17 cellular contexts compared by ENCODE assay signal in the genomic region with DNA sequence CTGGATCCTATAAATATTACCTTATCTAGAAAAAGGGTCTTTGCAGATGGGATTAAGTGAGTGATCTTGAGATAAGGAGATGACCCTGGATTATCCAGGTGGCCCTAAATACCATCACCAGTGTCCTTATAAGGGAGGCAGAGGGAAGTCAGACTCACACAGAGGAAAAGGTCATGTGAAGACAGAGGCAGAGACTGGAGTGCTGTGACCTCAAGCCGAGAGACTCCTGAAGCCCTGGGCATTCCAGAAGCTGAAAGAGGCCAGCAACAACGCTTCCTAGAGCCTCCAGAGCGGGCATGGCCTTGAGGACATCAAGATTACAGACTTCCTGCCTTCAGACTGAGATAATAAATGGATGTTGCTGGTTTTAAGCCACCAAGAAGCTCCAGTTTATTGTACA.
DNase-seq lines count a peak whose midpoint lies in the region; ATAC-seq, FAIRE-seq and TF ChIP-seq lines count a peak whose summit lies in the region.
"Had no signal": no experiment of that assay in that cellular context is flagged by ENCODE, and none has a peak within 500 bp of the region (broad histone marks: within the 10 kb centered on the region; RNA-seq: fewer than 3 reads in every experiment).

No MANE protein-coding gene starts in this region.

- H4K5ac ChIP-seq in H1 (ENCODE audit: insufficient read length, low read depth, low read length) = no peak overlapping the region

- TF ChIP-seq RAD21 in H1 (IDR thresholded peaks at IDR 0.05 in 1 of 2, conservative IDR thresholded peaks at IDR 0.05 in 1 of 2; ENCODE audit: low read depth in 2 of 2, low read length in 2 of 2) = no peak

- 88% methylated on average over 3 of the region's 3 CpGs; no CpG with 5 or more reads in 1 of the 2 experiments for WGBS in H1 (ENCODE audit: extremely low coverage in 1 of 2, insufficient coverage in 1 of 2, insufficient read length in 1 of 2, insufficient replicate concordance in 2 of 2, low coverage in 1 of 2, low lambda C conversion rate in 2 of 2, missing lambda C conversion rate in 1 of 2), 2 experiments
- 67 to 68% methylated on average over 3 of the region's 3 CpGs for WGBS in thyroid gland, 2 donors

- no peak overlapping the region for H3K27ac ChIP-seq in GM23338 (ENCODE audit: low read depth)
- no peak overlapping the region for H3K27ac ChIP-seq in H1 (ENCODE audit: low read depth, low read length)
- H3K27ac ChIP-seq in osteoblast (ENCODE audit: low read depth, low read length) = no peak overlapping the region
- H3K27ac ChIP-seq in thyroid gland = no peak overlapping the region
- H3K27ac ChIP-seq: A549, C4-2B had no signal

- no peak overlapping the region for H2BK5ac ChIP-seq in H1 (ENCODE audit: low read depth, low read length)

- no peak for DNase-seq in GM23338 (ENCODE audit: low spot score)
- DNase-seq in NCI-H82 treated with DMSO at 0.1 percent for 48 hours (lab: John Stamatoyannopoulos, UW; ENCODE audit: unreplicated experiment) = peak; percentile 7
- DNase-seq in H1 (ENCODE audit: low read depth in 1 of 2, low spot score in 2 of 2) = no peak
- no peak for DNase-seq in osteoblast (ENCODE audit: insufficient read length, low spot score, missing footprints)
- no peak for DNase-seq in stimulated activated CD4-positive, alpha-beta T cell treated with anti-CD3 and anti-CD28 coated beads, Interleukin-15, amount 100 ng/mL, for 24 hours
- DNase-seq in thyroid gland = no peak
- no peak for DNase-seq in activated gamma-delta T cell treated with Interleukin-2 at 50 U/mL for 16 hours
- DNase-seq: BE2C; CD4-positive, alpha-beta memory T cell; DMS153; DND-41; GF-D8; HCEC 1CT; HFFc6 had no signal

- H3K36me3 Mint-ChIP-seq in GM23338 (ENCODE audit: low read depth) = no peaks in the 10 kb centered on the region
- H3K36me3 Mint-ChIP-seq: CD4-positive, alpha-beta memory T cell had no signal

- no peak overlapping the region for H3K23ac ChIP-seq in H1 (ENCODE audit: insufficient read length)

- no peak overlapping the region for H3K4me3 Mint-ChIP-seq in GM23338
- H3K4me3 Mint-ChIP-seq: CD4-positive, alpha-beta memory T cell; HFFc6 had no signal

- no peak overlapping the region for H3K9ac ChIP-seq in H1 (replicated peaks in 1 of 4; ENCODE audit: extremely low read depth in 1 of 4, low read depth in 3 of 4, low read length in 3 of 4)

- no peak for TF ChIP-seq CTCF in GM23338 (conservative IDR thresholded peaks at IDR 0.05; ENCODE audit: low read depth in 2 of 2)
- TF ChIP-seq CTCF in H1 (IDR thresholded peaks at IDR 0.05; ENCODE audit: control extremely low read depth in 1 of 3, insufficient read depth in 1 of 3, low read depth in 1 of 3, low read length in 3 of 3) = no peak
- TF ChIP-seq CTCF in osteoblast (IDR thresholded peaks at IDR 0.05; ENCODE audit: extremely low read depth, low read depth, low read length) = no peak
- no peak for TF ChIP-seq CTCF in thyroid gland (IDR thresholded peaks at IDR 0.05)

- no peak overlapping the region for H3K56ac ChIP-seq in H1 (replicated peaks; ENCODE audit: insufficient read length, low read depth, low read length)

- H3K79me1 ChIP-seq in H1 (ENCODE audit: low read depth, low read length) = no peaks in the 10 kb centered on the region

- CTCF ChIA-PET in H1 (lab: Charles Lee; ENCODE audit: partially characterized antibody) = interaction anchor here (0.7 to 0.8 kb wide), 3 partner anchors 29 to 101 kb away, joined by 3 to 5 read pairs (median 4); no protein-coding TSS in a partner anchor

- H3K36me3 ChIP-seq in GM23338 (ENCODE audit: insufficient read depth) (no peaks in the 10 kb centered on the region), H1 (ENCODE audit: control insufficient read depth in 2 of 4, insufficient read depth in 4 of 4, low read length in 3 of 4) (no peaks in the 10 kb centered on the region), osteoblast (ENCODE audit: insufficient read depth, low read length) (no peaks in the 10 kb centered on the region), thyroid gland (no peaks in the 10 kb centered on the region)
- H3K36me3 ChIP-seq: BE2C had no signal

- no peaks in the 10 kb centered on the region for H4K20me1 ChIP-seq in GM23338 (replicated peaks; ENCODE audit: insufficient read depth)
- H4K20me1 ChIP-seq in H1 (replicated peaks in 1 of 2; ENCODE audit: control insufficient read depth in 1 of 2, insufficient read depth in 2 of 2, low read length in 2 of 2) = no peaks in the 10 kb centered on the region
- no peaks in the 10 kb centered on the region for H4K20me1 ChIP-seq in osteoblast (ENCODE audit: insufficient read depth, low read length)

- TF ChIP-seq POLR2A in H1 (IDR thresholded peaks at IDR 0.05; ENCODE audit: control extremely low read depth in 1 of 2, low read depth in 2 of 2, low read length in 2 of 2) (no peak), thyroid gland (IDR thresholded peaks at IDR 0.05) (no peak)

- POLR2A ChIA-PET in H1 (lab: Charles Lee; ENCODE audit: partially characterized antibody) = no interaction called here

- H3K27ac Mint-ChIP-seq in GM23338 = no peak overlapping the region
- H3K27ac Mint-ChIP-seq: CD4-positive, alpha-beta memory T cell; HFFc6 had no signal

- H3K14ac ChIP-seq in H1 (ENCODE audit: insufficient read length) = no peak overlapping the region

- 0 out of 2 replicates have a peak overlapping the region, but pooled peaks have one; percentile 15 for H2AFZ ChIP-seq in GM23338
- 0 out of 2 replicates have a peak overlapping the region, but pooled peaks have one; percentile 40 for H2AFZ ChIP-seq in H1 (ENCODE audit: low read length)
- H2AFZ ChIP-seq in osteoblast (ENCODE audit: low read length) = peak overlapping the region; percentile 66

- H3K4me2 ChIP-seq in GM23338 (no peak overlapping the region), H1 (ENCODE audit: insufficient read depth in 1 of 2, low read depth in 2 of 2, low read length in 2 of 2) (no peak overlapping the region), osteoblast (ENCODE audit: insufficient read depth, low read length) (no peak overlapping the region)
- H3K4me2 ChIP-seq: A549 had no signal

- H3K4me3 ChIP-seq in GM23338 (no peak overlapping the region), H1 (ENCODE audit: extremely low read depth in 1 of 4, insufficient read depth in 2 of 4, low read depth in 3 of 4, low read length in 4 of 4) (no peak overlapping the region), osteoblast (ENCODE audit: insufficient read depth, low read length) (no peak overlapping the region), thyroid gland (replicated peaks in 1 of 3) (no peak overlapping the region)
- H3K4me3 ChIP-seq: A549 had no signal

- H2BK12ac ChIP-seq in H1 (ENCODE audit: low read depth, low read length) = no peak overlapping the region

- no peak overlapping the region for H2BK120ac ChIP-seq in H1 (replicated peaks; ENCODE audit: low read depth, low read length)

- H2BK20ac ChIP-seq in H1 (ENCODE audit: low read length) = no peak overlapping the region

- TF ChIP-seq EP300 in H1 (IDR thresholded peaks at IDR 0.05; ENCODE audit: borderline replicate concordance in 1 of 2, low read depth in 2 of 2, low read length in 2 of 2) = no peak

- H3K27me3 Mint-ChIP-seq in GM23338 (ENCODE audit: insufficient read depth, low read depth, poor library complexity) = no peaks in the 10 kb centered on the region
- H3K27me3 Mint-ChIP-seq: CD4-positive, alpha-beta memory T cell had no signal

- H3K9me3 ChIP-seq in H1 (ENCODE audit: insufficient read depth in 2 of 2, low read depth in 1 of 2, low read length in 1 of 2) = no peaks in the 10 kb centered on the region
- no peaks in the 10 kb centered on the region for H3K9me3 ChIP-seq in osteoblast (ENCODE audit: low read depth, low read length)
- no peaks in the 10 kb centered on the region for H3K9me3 ChIP-seq in thyroid gland
- H3K9me3 ChIP-seq: A549, BE2C had no signal

- H3K4me1 ChIP-seq in GM23338 (ENCODE audit: insufficient read depth) (no peaks in the 10 kb centered on the region), H1 (replicated peaks in 1 of 4; ENCODE audit: control insufficient read depth in 3 of 4, insufficient read depth in 4 of 4, low read length in 3 of 4) (no peaks in the 10 kb centered on the region), osteoblast (ENCODE audit: insufficient read depth, low read length) (no peaks in the 10 kb centered on the region), thyroid gland (no peaks in the 10 kb centered on the region)
- H3K4me1 ChIP-seq: A549, BE2C had no signal

- H3K4me1 Mint-ChIP-seq in GM23338 = no peaks in the 10 kb centered on the region
- H3K4me1 Mint-ChIP-seq: CD4-positive, alpha-beta memory T cell had no signal

- no peak for ATAC-seq in GM23338
- ATAC-seq: A549 had no signal

- no peaks in the 10 kb centered on the region for H3K23me2 ChIP-seq in H1 (ENCODE audit: low read depth, low read length)

- H2AK5ac ChIP-seq in H1 (ENCODE audit: low read depth, low read length) = no peak overlapping the region

- no peak overlapping the region for H3K18ac ChIP-seq in H1 (ENCODE audit: extremely low read depth, low read length)

- H3K79me2 ChIP-seq in GM23338 (replicated peaks; ENCODE audit: insufficient read depth) (no peaks in the 10 kb centered on the region), H1 (ENCODE audit: control insufficient read depth in 1 of 2, insufficient read depth in 2 of 2, low read length in 2 of 2) (no peaks in the 10 kb centered on the region), osteoblast (ENCODE audit: insufficient read depth, low read length) (no peaks in the 10 kb centered on the region)

- no peaks in the 10 kb centered on the region for H3K27me3 ChIP-seq in GM23338 (ENCODE audit: insufficient read depth)
- no peaks in the 10 kb centered on the region for H3K27me3 ChIP-seq in H1 (replicated peaks in 1 of 4; ENCODE audit: control insufficient read depth in 3 of 4, extremely low read depth in 1 of 4, insufficient read depth in 3 of 4, low read length in 3 of 4)
- no peaks in the 10 kb centered on the region for H3K27me3 ChIP-seq in osteoblast (ENCODE audit: insufficient read depth, low read length)
- no peaks in the 10 kb centered on the region for H3K27me3 ChIP-seq in thyroid gland
- H3K27me3 ChIP-seq: BE2C had no signal

- H4K91ac ChIP-seq in H1 (replicated peaks; ENCODE audit: insufficient read length, low read length) = no peak overlapping the region

- H3K9me2 ChIP-seq in GM23338 (ENCODE audit: insufficient read depth) = no peaks in the 10 kb centered on the region; the same call in 1 of the 2 replicates

- H3K9me3 Mint-ChIP-seq in GM23338 = no peaks in the 10 kb centered on the region; the same call in 1 of the 3 replicates
- H3K9me3 Mint-ChIP-seq: HFFc6 had no signal

- no peak overlapping the region for H3K4ac ChIP-seq in H1 (replicated peaks; ENCODE audit: insufficient read length, low read depth, low read length)

- H3F3A ChIP-seq in GM23338 (replicated peaks; ENCODE audit: low read depth) = no peaks in the 10 kb centered on the region

- no peak for FAIRE-seq in H1 (lab: Jason Lieb, UNC)
- FAIRE-seq: A549, D721Med had no signal

- intact Hi-C loops in thyroid gland (cut with DNase I) = no loop called here

- no peak overlapping the region for H4K8ac ChIP-seq in H1 (ENCODE audit: extremely low read depth, insufficient read depth, low read length)

- no peak overlapping the region for H2BK15ac ChIP-seq in H1 (ENCODE audit: low read length)

TF ChIP-seq in GM23338, 12 proteins besides CTCF, POLR2A, EP300 and RAD21 (continues in another document):
- TF ChIP-seq CREB1 (CRISPR knock-in tag; IDR thresholded peaks at IDR 0.05; ENCODE audit: low read depth) (no peak), ZNF114 (CRISPR knock-in tag; IDR thresholded peaks at IDR 0.05) (no peak)

TF ChIP-seq in H1, 55 proteins besides CTCF, POLR2A, EP300 and RAD21 (continues in another document):
- TF ChIP-seq CBX8 (IDR thresholded peaks at IDR 0.05; ENCODE audit: borderline replicate concordance, low read depth, low read length) = no peak

Comparison
In these comparisons a context has a peak if more than half of its experiments do, and no peak if none do; other contexts are left out.
1. H2AFZ ChIP-seq: peak in every context shown above with its lines; median percentile 66 in osteoblast; 40 in H1; 15 in GM23338.